ENCODE assay signal across 39 cellular contexts in the genomic region with DNA sequence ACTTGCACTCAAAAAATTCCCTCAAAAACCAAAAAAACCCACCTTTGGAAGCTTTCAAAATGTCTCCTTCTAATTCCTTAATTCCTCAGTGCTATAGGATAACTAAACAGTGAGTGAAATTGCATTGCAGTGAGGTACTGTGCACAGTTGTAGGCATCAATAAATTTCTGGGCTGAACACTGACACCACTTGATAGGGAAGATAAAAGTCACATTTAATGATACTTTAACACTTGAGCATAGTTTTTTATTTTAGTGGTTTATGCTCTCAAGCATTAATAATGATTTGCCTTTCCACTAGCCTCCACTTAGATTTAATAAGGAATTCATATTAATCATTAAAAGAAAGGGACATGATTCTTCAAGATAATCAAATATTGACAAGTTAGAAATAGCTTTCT.
"Had no signal": no experiment of that assay in that cellular context is flagged by ENCODE, and none has a peak within 500 bp of the region (broad histone marks: within the 10 kb centered on the region; RNA-seq: fewer than 3 reads in every experiment).

No MANE protein-coding gene starts in this region.

- H3K9me3 ChIP-seq: adrenal gland, body of pancreas, breast epithelium had no signal

- DNase-seq: activated CD4-positive, alpha-beta memory T cell treated with anti-CD3 and anti-CD28 coated beads, Interleukin-2, amount 10 ng/mL, durations not matched to agents 7 days and 5 days; activated CD4-positive, alpha-beta T cell treated with anti-CD3 and anti-CD28 coated beads for 1 hour; activated CD4-positive, alpha-beta T cell treated with anti-CD3 and anti-CD28 coated beads for 36 hours; activated CD4-positive, alpha-beta T cell treated with anti-CD3 and anti-CD28 coated beads for 48 hours; activated CD4-positive, alpha-beta T cell treated with anti-CD3 and anti-CD28 coated beads, Interleukin-2, amount 10 ng/mL, durations not matched to agents 7 days and 5 days; activated CD4-positive, alpha-beta T cell treated with anti-CD3 and anti-CD28 coated beads, Interleukin-2, amount 50 U/mL, for 48 hours; activated CD4-positive, CD25-positive, alpha-beta regulatory T cell; activated CD8-positive, alpha-beta memory T cell treated with anti-CD3 and anti-CD28 coated beads for 24 hours; activated CD8-positive, alpha-beta memory T cell treated with anti-CD3 and anti-CD28 coated beads, Interleukin-2, amount 10 ng/mL, durations not matched to agents 7 days and 5 days; activated CD8-positive, alpha-beta memory T cell treated with anti-CD3 and anti-CD28 coated beads, Interleukin-2, amount 50 U/mL, for 48 hours; activated CD8-positive, alpha-beta T cell treated with anti-CD3 and anti-CD28 coated beads, Interleukin-2, amount 10 ng/mL, durations not matched to agents 7 days and 5 days; activated effector memory CD4-positive, alpha-beta T cell treated with anti-CD3 and anti-CD28 coated beads, Interleukin-2, amount 50 U/mL, for 16 hours; activated gamma-delta T cell treated with Interleukin-2 at 50 U/mL for 16 hours; activated naive CD4-positive, alpha-beta T cell; activated naive CD4-positive, alpha-beta T cell treated with anti-CD3 and anti-CD28 coated beads for 36 hours; activated naive CD4-positive, alpha-beta T cell treated with anti-CD3 and anti-CD28 coated beads, Interleukin-2, amount 50 U/mL, for 16 hours; activated naive CD8-positive, alpha-beta T cell treated with anti-CD3 and anti-CD28 coated beads for 36 hours; activated T-cell treated with anti-CD3 and anti-CD28 coated beads, Interleukin-2, amount 50 U/mL, for 24 hours; activated T-cell treated with anti-CD3 and anti-CD28 coated beads, Interleukin-2, amount 50 U/mL, for 48 hours; adrenal gland; amniotic stem cell; aorta; body of pancreas; brain microvascular endothelial cell; central memory CD4-positive, alpha-beta T cell; T-helper 1 cell; T-helper 2 cell; T-helper 9 cell; WERI-Rb-1 had no signal

- H3K36me3 ChIP-seq: adrenal gland, brain microvascular endothelial cell, breast epithelium had no signal

- H3K4me1 ChIP-seq: body of pancreas, breast epithelium had no signal

- H3K9me3 Mint-ChIP-seq: activated CD4-positive, alpha-beta memory T cell treated with anti-CD3 and anti-CD28 coated beads, Interleukin-2, amount 10 ng/mL, durations not matched to agents 7 days and 5 days; activated CD4-positive, alpha-beta T cell treated with anti-CD3 and anti-CD28 coated beads, Interleukin-2, amount 10 ng/mL, durations not matched to agents 7 days and 5 days; activated naive CD4-positive, alpha-beta T cell treated with anti-CD3 and anti-CD28 coated beads for 36 hours; activated naive CD4-positive, alpha-beta T cell treated with anti-CD3 and anti-CD28 coated beads, Interleukin-2, amount 50 U/mL, for 72 hours; activated naive CD8-positive, alpha-beta T cell treated with anti-CD3 and anti-CD28 coated beads for 36 hours; activated T-cell treated with anti-CD3 and anti-CD28 coated beads, Interleukin-2, amount 50 U/mL, for 24 hours; activated T-helper 1 cell treated with anti-CD3 and anti-CD28 coated beads, Interleukin-12 subunit alpha, Interleukin-12 subunit beta, Interleukin-2, Interleukin-4 antibody, amounts not matched to agents 30 ng/mL and 10 ng/mL and 1 ng/mL, durations not matched to agents 14 hours and 24 hours and 36 hours; activated T-helper 17 cell treated with anti-CD3 and anti-CD28 coated beads, Interleukin-2, amount 50 U/mL, for 72 hours; T-helper 1 cell treated with Interleukin-12 subunit alpha and Interleukin-12 subunit beta and Interleukin-4 antibody, amounts not matched to agents 30 μg/mL and 1 μg/mL, for 36 hours; T-helper 2 cell treated with Interferon-gamma antibody and Interleukin-4, amounts not matched to agents 5 μg/mL and 100 μg/mL, for 36 hours; WTC11 had no signal

- H3K27me3 Mint-ChIP-seq: activated CD4-positive, alpha-beta memory T cell treated with anti-CD3 and anti-CD28 coated beads, Interleukin-2, amount 10 ng/mL, durations not matched to agents 7 days and 5 days; activated CD4-positive, alpha-beta T cell treated with anti-CD3 and anti-CD28 coated beads for 36 hours; activated CD4-positive, alpha-beta T cell treated with anti-CD3 and anti-CD28 coated beads, Interleukin-2, amount 10 ng/mL, durations not matched to agents 7 days and 5 days; activated CD8-positive, alpha-beta memory T cell treated with anti-CD3 and anti-CD28 coated beads, Interleukin-2, amount 10 ng/mL, durations not matched to agents 7 days and 5 days; activated naive CD8-positive, alpha-beta T cell treated with anti-CD3 and anti-CD28 coated beads for 36 hours; activated T-cell treated with anti-CD3 and anti-CD28 coated beads, Interleukin-2, amount 50 U/mL, for 24 hours; activated T-helper 17 cell treated with anti-CD3 and anti-CD28 coated beads, Interleukin-2, amount 50 U/mL, for 72 hours had no signal

- H3K27ac ChIP-seq: body of pancreas, brain microvascular endothelial cell, breast epithelium, WERI-Rb-1 had no signal

- H3K27ac Mint-ChIP-seq: activated CD4-positive, alpha-beta memory T cell treated with anti-CD3 and anti-CD28 coated beads, Interleukin-2, amount 10 ng/mL, durations not matched to agents 7 days and 5 days; activated CD4-positive, alpha-beta T cell treated with anti-CD3 and anti-CD28 coated beads for 36 hours; activated CD4-positive, alpha-beta T cell treated with anti-CD3 and anti-CD28 coated beads, Interleukin-2, amount 10 ng/mL, durations not matched to agents 7 days and 5 days; activated CD8-positive, alpha-beta memory T cell treated with anti-CD3 and anti-CD28 coated beads, Interleukin-2, amount 10 ng/mL, durations not matched to agents 7 days and 5 days; activated CD8-positive, alpha-beta T cell treated with anti-CD3 and anti-CD28 coated beads, Interleukin-2, amount 10 ng/mL, durations not matched to agents 7 days and 5 days; activated naive CD4-positive, alpha-beta T cell treated with anti-CD3 and anti-CD28 coated beads for 36 hours; activated naive CD4-positive, alpha-beta T cell treated with anti-CD3 and anti-CD28 coated beads, Interleukin-2, amount 50 U/mL, for 72 hours; activated naive CD8-positive, alpha-beta T cell treated with anti-CD3 and anti-CD28 coated beads for 36 hours; activated T-cell treated with anti-CD3 and anti-CD28 coated beads, Interleukin-2, amount 50 U/mL, for 24 hours; activated T-helper 1 cell treated with anti-CD3 and anti-CD28 coated beads, Interleukin-12 subunit alpha, Interleukin-12 subunit beta, Interleukin-2, Interleukin-4 antibody, amounts not matched to agents 30 ng/mL and 10 ng/mL and 1 ng/mL, durations not matched to agents 14 hours and 24 hours and 36 hours; activated T-helper 17 cell treated with anti-CD3 and anti-CD28 coated beads, Interleukin-2, amount 50 U/mL, for 72 hours; T-helper 1 cell treated with Interleukin-12 subunit alpha and Interleukin-12 subunit beta and Interleukin-4 antibody, amounts not matched to agents 30 μg/mL and 1 μg/mL, for 36 hours; T-helper 2 cell treated with Interferon-gamma antibody and Interleukin-4, amounts not matched to agents 5 μg/mL and 100 μg/mL, for 36 hours; WTC11 had no signal

- H3K4me3 ChIP-seq: adrenal gland, body of pancreas, breast epithelium had no signal

- H3K4me1 Mint-ChIP-seq: activated CD4-positive, alpha-beta memory T cell treated with anti-CD3 and anti-CD28 coated beads, Interleukin-2, amount 10 ng/mL, durations not matched to agents 7 days and 5 days; activated CD4-positive, alpha-beta T cell treated with anti-CD3 and anti-CD28 coated beads for 36 hours; activated CD4-positive, alpha-beta T cell treated with anti-CD3 and anti-CD28 coated beads, Interleukin-2, amount 10 ng/mL, durations not matched to agents 7 days and 5 days; activated CD8-positive, alpha-beta memory T cell treated with anti-CD3 and anti-CD28 coated beads, Interleukin-2, amount 10 ng/mL, durations not matched to agents 7 days and 5 days; activated naive CD8-positive, alpha-beta T cell treated with anti-CD3 and anti-CD28 coated beads for 36 hours; activated T-helper 17 cell treated with anti-CD3 and anti-CD28 coated beads, Interleukin-2, amount 50 U/mL, for 72 hours; WTC11 had no signal

- H3K4me3 Mint-ChIP-seq: activated CD4-positive, alpha-beta memory T cell treated with anti-CD3 and anti-CD28 coated beads, Interleukin-2, amount 10 ng/mL, durations not matched to agents 7 days and 5 days; activated CD4-positive, alpha-beta T cell treated with anti-CD3 and anti-CD28 coated beads for 36 hours; activated CD4-positive, alpha-beta T cell treated with anti-CD3 and anti-CD28 coated beads, Interleukin-2, amount 10 ng/mL, durations not matched to agents 7 days and 5 days; activated CD8-positive, alpha-beta memory T cell treated with anti-CD3 and anti-CD28 coated beads, Interleukin-2, amount 10 ng/mL, durations not matched to agents 7 days and 5 days; activated CD8-positive, alpha-beta T cell treated with anti-CD3 and anti-CD28 coated beads, Interleukin-2, amount 10 ng/mL, durations not matched to agents 7 days and 5 days; activated naive CD4-positive, alpha-beta T cell treated with anti-CD3 and anti-CD28 coated beads for 36 hours; activated naive CD8-positive, alpha-beta T cell treated with anti-CD3 and anti-CD28 coated beads for 36 hours; activated T-cell treated with anti-CD3 and anti-CD28 coated beads, Interleukin-2, amount 50 U/mL, for 24 hours; activated T-helper 1 cell treated with anti-CD3 and anti-CD28 coated beads, Interleukin-12 subunit alpha, Interleukin-12 subunit beta, Interleukin-2, Interleukin-4 antibody, amounts not matched to agents 30 ng/mL and 10 ng/mL and 1 ng/mL, durations not matched to agents 14 hours and 24 hours and 36 hours; activated T-helper 17 cell treated with anti-CD3 and anti-CD28 coated beads, Interleukin-2, amount 50 U/mL, for 72 hours; T-helper 1 cell treated with Interleukin-12 subunit alpha and Interleukin-12 subunit beta and Interleukin-4 antibody, amounts not matched to agents 30 μg/mL and 1 μg/mL, for 36 hours; T-helper 2 cell treated with Interferon-gamma antibody and Interleukin-4, amounts not matched to agents 5 μg/mL and 100 μg/mL, for 36 hours; WTC11 had no signal

- ATAC-seq: activated CD4-positive, alpha-beta T cell treated with anti-CD3 and anti-CD28 coated beads for 36 hours; activated CD4-positive, CD25-positive, alpha-beta regulatory T cell treated with anti-CD3 and anti-CD28 coated beads, Interleukin-2, amount 50 U/mL, for 24 hours; activated CD8-positive, alpha-beta memory T cell treated with anti-CD3 and anti-CD28 coated beads, Interleukin-2, amount 10 ng/mL, durations not matched to agents 7 days and 5 days; activated CD8-positive, alpha-beta T cell treated with anti-CD3 and anti-CD28 coated beads, Interleukin-2, amount 10 ng/mL, durations not matched to agents 7 days and 5 days; activated naive CD4-positive, alpha-beta T cell treated with anti-CD3 and anti-CD28 coated beads, Interleukin-2, amount 50 U/mL, for 72 hours; activated T-helper 17 cell treated with anti-CD3 and anti-CD28 coated beads, Interleukin-2, amount 50 U/mL, for 72 hours; body of pancreas; WTC11 had no signal

- H3K27me3 ChIP-seq: adrenal gland, body of pancreas, brain microvascular endothelial cell, breast epithelium had no signal

- FAIRE-seq: astrocyte, TTC549 had no signal
